ENCODE assay signal across 1 cellular context in genomic region chr9:75109210-75109839, GRCh38.
TF ChIP-seq lines count a peak whose summit lies in the region.

No MANE protein-coding gene starts in this region.

TF ChIP-seq in K562, 482 proteins besides CTCF, POLR2A, EP300 and RAD21:
- TF ChIP-seq NFIC (IDR thresholded peaks at IDR 0.05): peak; percentile 86
- peak; percentile 70 for TF ChIP-seq NFIX (CRISPR knock-in tag; IDR thresholded peaks at IDR 0.05; ENCODE audit: low read depth)
- TF ChIP-seq RB1 (IDR thresholded peaks at IDR 0.05; ENCODE audit: low read depth): no peak
- no peak for TF ChIP-seq TAF1 (IDR thresholded peaks at IDR 0.05; ENCODE audit: control insufficient read depth, extremely low read depth, insufficient read depth, low read length, severe bottlenecking)
- TF ChIP-seq FOXK1 (CRISPR knock-in tag; IDR thresholded peaks at IDR 0.05; ENCODE audit: borderline replicate concordance): no peak
TF ChIP-seq in K562: peak in this region for 2.
